In genomic region chr10:104076743-104077160, GRCh38 we compare ENCODE assay signal across 9 cellular contexts. TPM values are rescaled to one million over a fixed set of nuclear protein-coding genes. Genes with fewer than 3 reads are reported as not detected.
DNase-seq lines count a peak whose midpoint lies in the region; ATAC-seq and TF ChIP-seq lines count a peak whose summit lies in the region.
"Had no signal": no experiment of that assay in that cellular context is flagged by ENCODE, and none has a peak within 500 bp of the region (broad histone marks: within the 10 kb centered on the region; RNA-seq: fewer than 3 reads in every experiment).

No MANE protein-coding gene starts in this region.

- H3K27ac Mint-ChIP-seq in WTC11, result no peak overlapping the region
- H3K27ac Mint-ChIP-seq in activated CD4-positive, alpha-beta memory T cell treated with anti-CD3 and anti-CD28 coated beads, Interleukin-2, amount 10 ng/mL, durations not matched to agents 7 days and 5 days, result no peak overlapping the region

- peak; percentile 67 for DNase-seq in NCI-H1048 (lab: John Stamatoyannopoulos, UW)
- DNase-seq in WTC11 (ENCODE audit: low spot score), result no peak
- DNase-seq in hippocampal formation (lab: John Stamatoyannopoulos, UW), result peak; percentile 59 to 65
- DNase-seq in smooth muscle cell of the brain vasculature (ENCODE audit: low read depth, low spot score), result peak; percentile 77
- no peak for DNase-seq in cerebellum (ENCODE audit: low spot score)
- DNase-seq in activated CD4-positive, alpha-beta memory T cell treated with anti-CD3 and anti-CD28 coated beads, Interleukin-2, amount 10 ng/mL, durations not matched to agents 7 days and 5 days, result no peak
- no peak for DNase-seq in hepatic stellate cell (ENCODE audit: low spot score)
- DNase-seq: activated CD4-positive, alpha-beta T cell treated with anti-CD3 and anti-CD28 coated beads, Interleukin-2, amount 50 U/mL, for 1 hour had no signal

- H3K4me1 Mint-ChIP-seq in WTC11, result peaks cover 19% of the 10 kb centered on the region
- H3K4me1 Mint-ChIP-seq in activated CD4-positive, alpha-beta memory T cell treated with anti-CD3 and anti-CD28 coated beads, Interleukin-2, amount 10 ng/mL, durations not matched to agents 7 days and 5 days, result peaks cover 7% of the 10 kb centered on the region

- no peak for TF ChIP-seq CTCF in WTC11 (IDR thresholded peaks at IDR 0.05)

- ATAC-seq in WTC11 (peak; percentile 79), HG03135 (IDR thresholded peaks at IDR 0.05; ENCODE audit: unreplicated experiment) (no peak)

- no peaks in the 10 kb centered on the region for H3K36me3 Mint-ChIP-seq in WTC11
- no peaks in the 10 kb centered on the region for H3K36me3 Mint-ChIP-seq in activated CD4-positive, alpha-beta memory T cell treated with anti-CD3 and anti-CD28 coated beads, Interleukin-2, amount 10 ng/mL, durations not matched to agents 7 days and 5 days (ENCODE audit: low read depth)

- POLR2A ChIA-PET in WTC11 (lab: Charles Lee), result interaction anchor here (2.1 kb wide), 1 partner anchor 45 kb away, joined by 9 read pairs; the partner anchor contains the start of gene SFR1
- POLR2A ChIA-PET in activated CD4-positive, alpha-beta memory T cell treated with anti-CD3 and anti-CD28 coated beads, Interleukin-2, amount 10 ng/mL, durations not matched to agents 7 days and 5 days (lab: Charles Lee), result no interaction called here

- H3K4me3 Mint-ChIP-seq in WTC11, result no peak overlapping the region
- no peak overlapping the region for H3K4me3 Mint-ChIP-seq in activated CD4-positive, alpha-beta memory T cell treated with anti-CD3 and anti-CD28 coated beads, Interleukin-2, amount 10 ng/mL, durations not matched to agents 7 days and 5 days

- 0 out of 2 replicates have a peak, but pooled peaks cover under 1% of the 10 kb centered on the region for H3K9me3 Mint-ChIP-seq in WTC11
- H3K9me3 Mint-ChIP-seq in activated CD4-positive, alpha-beta memory T cell treated with anti-CD3 and anti-CD28 coated beads, Interleukin-2, amount 10 ng/mL, durations not matched to agents 7 days and 5 days, result no peaks in the 10 kb centered on the region

- CTCF ChIA-PET in WTC11 (lab: Charles Lee), result interaction anchor here (2.3 kb wide), 1 partner anchor 19 kb away, joined by 5 read pairs; no protein-coding TSS in a partner anchor
- CTCF ChIA-PET in activated CD4-positive, alpha-beta memory T cell treated with anti-CD3 and anti-CD28 coated beads, Interleukin-2, amount 10 ng/mL, durations not matched to agents 7 days and 5 days (lab: Charles Lee), result no interaction called here

- H3K27me3 Mint-ChIP-seq in WTC11 (ENCODE audit: low read depth), result no peaks in the 10 kb centered on the region; the same call in 1 of the 2 replicates
- no peaks in the 10 kb centered on the region for H3K27me3 Mint-ChIP-seq in activated CD4-positive, alpha-beta memory T cell treated with anti-CD3 and anti-CD28 coated beads, Interleukin-2, amount 10 ng/mL, durations not matched to agents 7 days and 5 days

TF ChIP-seq in WTC11, 78 proteins besides CTCF, POLR2A, EP300 and RAD21:
- no peak for TF ChIP-seq MYBL2 (CRISPR knock-in tag; IDR thresholded peaks at IDR 0.05)
- TF ChIP-seq, protein P1, sequence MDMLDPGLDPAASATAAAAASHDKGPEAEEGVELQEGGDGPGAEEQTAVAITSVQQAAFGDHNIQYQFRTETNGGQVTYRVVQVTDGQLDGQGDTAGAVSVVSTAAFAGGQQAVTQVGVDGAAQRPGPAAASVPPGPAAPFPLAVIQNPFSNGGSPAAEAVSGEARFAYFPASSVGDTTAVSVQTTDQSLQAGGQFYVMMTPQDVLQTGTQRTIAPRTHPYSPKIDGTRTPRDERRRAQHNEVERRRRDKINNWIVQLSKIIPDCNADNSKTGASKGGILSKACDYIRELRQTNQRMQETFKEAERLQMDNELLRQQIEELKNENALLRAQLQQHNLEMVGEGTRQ (CRISPR knock-in tag; IDR thresholded peaks at IDR 0.05), result peak; percentile 34; the same call in 1 of the 2 replicates
TF ChIP-seq in WTC11: peak in this region for 1.

RNA-seq across cellular contexts. Expression of gene COL17A1, which starts 8.9 kb away (rescaled TPM):
- total RNA-seq in WTC11 (2021), result 0.60 to 1.5 TPM (median 1.1 TPM) in 3 replicates
- 0.09 TPM for total RNA-seq in cerebellum
- not detected for total RNA-seq in activated CD4-positive, alpha-beta memory T cell treated with anti-CD3 and anti-CD28 coated beads, Interleukin-2, amount 10 ng/mL, durations not matched to agents 7 days and 5 days

RNA-seq across cellular contexts. Expression of gene SFR1, which starts 45.2 kb away (rescaled TPM):
- total RNA-seq in WTC11 (2021) (9.2 to 11.6 TPM (median 9.9 TPM) in 3 replicates), cerebellum (9.4 TPM)
- total RNA-seq in activated CD4-positive, alpha-beta memory T cell treated with anti-CD3 and anti-CD28 coated beads, Interleukin-2, amount 10 ng/mL, durations not matched to agents 7 days and 5 days, result 10 to 100 TPM; 17.8 to 18.7 TPM

Comparison
In these comparisons a context has a peak if more than half of its experiments do, and no peak if none do; other contexts are left out.
1. DNase-seq: peak in NCI-H1048 (single experiment), hippocampal formation (2 of 2) and smooth muscle cell of the brain vasculature (single experiment); none in WTC11 (single experiment), cerebellum (single experiment), activated CD4-positive, alpha-beta memory T cell treated with anti-CD3 and anti-CD28 coated beads, Interleukin-2, amount 10 ng/mL, durations not matched to agents 7 days and 5 days (single experiment) and hepatic stellate cell (single experiment).